Comparison of ENCODE assay signal across 16 cellular contexts in the genomic region with DNA sequence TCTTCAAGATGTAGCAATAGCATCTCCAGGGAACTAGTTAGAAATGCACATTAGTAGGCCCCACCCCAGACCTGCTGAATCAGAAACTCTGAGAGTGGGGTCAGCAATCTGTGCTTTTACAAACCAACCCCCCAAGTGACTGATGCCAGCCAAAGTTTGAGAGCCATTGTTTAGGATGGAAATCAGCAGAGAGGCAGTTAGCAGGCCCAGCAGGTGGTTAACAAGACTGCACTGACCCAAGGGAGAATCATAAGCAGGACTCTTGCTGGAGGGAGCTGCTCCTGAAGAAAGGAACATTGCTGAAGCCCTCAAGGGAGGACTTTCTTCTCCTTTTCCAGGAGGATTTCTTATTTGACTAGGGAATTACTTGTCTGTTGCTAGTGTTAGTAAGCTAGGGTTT.
DNase-seq lines count a peak whose midpoint lies in the region; ATAC-seq and TF ChIP-seq lines count a peak whose summit lies in the region.
"Had no signal": no experiment of that assay in that cellular context is flagged by ENCODE, and none has a peak within 500 bp of the region (broad histone marks: within the 10 kb centered on the region; RNA-seq: fewer than 3 reads in every experiment).

No MANE protein-coding gene starts in this region.

- H3K36me3 ChIP-seq in endodermal cell (ENCODE audit: control insufficient read depth, insufficient read depth, low read length): no peaks in the 10 kb centered on the region
- H3K36me3 ChIP-seq: SJCRH30 had no signal

- no peak for TF ChIP-seq CTCF in endodermal cell (conservative IDR thresholded peaks at IDR 0.05)

- peak overlapping the region; percentile 56 for H3K27ac Mint-ChIP-seq in endodermal cell
- H3K27ac Mint-ChIP-seq: CD4-positive, alpha-beta T cell had no signal

- DNase-seq in NCI-H146 (lab: John Stamatoyannopoulos, UW) (peak; percentile 40), NCI-H146 treated with DMSO at 0.1 percent for 48 hours (lab: John Stamatoyannopoulos, UW; ENCODE audit: unreplicated experiment) (no peak), HEK293T (ENCODE audit: extremely low spot score) (peak; percentile 8), endodermal cell (peak; percentile 87), renal cortical epithelial cell (ENCODE audit: low read depth) (peak; percentile 9), GF-D8 (lab: John Stamatoyannopoulos, UW) (no peak)
- DNase-seq: CD4-positive, alpha-beta T cell; DMS79; NCI-H1694; NCI-H2081 treated with DMSO at 0.1 percent for 48 hours; NCI-H226; SJCRH30 had no signal

- no peaks in the 10 kb centered on the region for H3K27me3 ChIP-seq in endodermal cell (ENCODE audit: control insufficient read depth, insufficient read depth, low read length, poor library complexity, severe bottlenecking)
- H3K27me3 ChIP-seq: SJCRH30 had no signal

- no peaks in the 10 kb centered on the region for H3K27me3 Mint-ChIP-seq in endodermal cell (ENCODE audit: insufficient read depth)
- H3K27me3 Mint-ChIP-seq: CD4-positive, alpha-beta T cell had no signal

- peaks cover 28% of the 10 kb centered on the region for H3K4me1 Mint-ChIP-seq in endodermal cell

- no peak overlapping the region for H3K4me3 ChIP-seq in endodermal cell (ENCODE audit: low read length)
- H3K4me3 ChIP-seq: SJCRH30 had no signal

- CTCF ChIA-PET in HEK293T (lab: Yijun Ruan, JAX): no interaction called here

- ATAC-seq in GM19395 (IDR thresholded peaks at IDR 0.05; ENCODE audit: unreplicated experiment) (no peak), GM19035 (IDR thresholded peaks at IDR 0.05; ENCODE audit: unreplicated experiment) (no peak)

- POLR2A ChIA-PET in HEK293T (lab: Yijun Ruan, JAX): interaction anchor here (1.1 kb wide), 1 partner anchor 11 kb away, joined by 5 read pairs; no protein-coding TSS in a partner anchor

- no peak overlapping the region for H3K4me3 Mint-ChIP-seq in endodermal cell
- H3K4me3 Mint-ChIP-seq: CD4-positive, alpha-beta T cell had no signal

- no peak overlapping the region for H3K9ac ChIP-seq in endodermal cell (ENCODE audit: extremely low read depth, low read length, poor library complexity, severe bottlenecking)
- H3K9ac ChIP-seq: KMS-11 had no signal

- no peaks in the 10 kb centered on the region for H3K36me3 Mint-ChIP-seq in endodermal cell (ENCODE audit: low read depth)

- no peaks in the 10 kb centered on the region for H3K9me3 ChIP-seq in endodermal cell (ENCODE audit: control insufficient read depth, low read length)
- H3K9me3 ChIP-seq: SJCRH30 had no signal

- H3K27ac ChIP-seq in endodermal cell (ENCODE audit: low read depth, low read length): no peak overlapping the region
- H3K27ac ChIP-seq: HL-60, KMS-11, SJCRH30 had no signal

- H3K9me3 Mint-ChIP-seq in endodermal cell: no peaks in the 10 kb centered on the region
- H3K9me3 Mint-ChIP-seq: CD4-positive, alpha-beta T cell had no signal

- H3K4me1 ChIP-seq in endodermal cell (ENCODE audit: control insufficient read depth, insufficient read depth, low read length): peaks cover 5% of the 10 kb centered on the region
- H3K4me1 ChIP-seq: SJCRH30 had no signal

TF ChIP-seq in HEK293T, 16 proteins besides CTCF, POLR2A, EP300 and RAD21:
- no peak for TF ChIP-seq FOXA1 (IDR thresholded peaks at IDR 0.05)
- no peak for TF ChIP-seq LEF1 (IDR thresholded peaks at IDR 0.05; ENCODE audit: borderline replicate concordance)
- no peak for TF ChIP-seq TARDBP (IDR thresholded peaks at IDR 0.05)
- TF ChIP-seq PKNOX1 (IDR thresholded peaks at IDR 0.05): no peak
- no peak for TF ChIP-seq BHLHE40 (IDR thresholded peaks at IDR 0.05; ENCODE audit: borderline replicate concordance)
- no peak for TF ChIP-seq ARNT (IDR thresholded peaks at IDR 0.05)
- TF ChIP-seq CTBP1 (IDR thresholded peaks at IDR 0.05; ENCODE audit: borderline replicate concordance): no peak
- TF ChIP-seq FOXK2 (IDR thresholded peaks at IDR 0.05): no peak
- no peak for TF ChIP-seq SUZ12 (IDR thresholded peaks at IDR 0.05)
- TF ChIP-seq NFRKB (IDR thresholded peaks at IDR 0.05): no peak
- no peak for TF ChIP-seq HDGF (IDR thresholded peaks at IDR 0.05; ENCODE audit: borderline replicate concordance)
- TF ChIP-seq ZNF384 (IDR thresholded peaks at IDR 0.05): no peak
- TF ChIP-seq SP1 (IDR thresholded peaks at IDR 0.05): no peak
- no peak for TF ChIP-seq ELF4 (IDR thresholded peaks at IDR 0.05)
- no peak for TF ChIP-seq FOXM1 (IDR thresholded peaks at IDR 0.05; ENCODE audit: borderline replicate concordance)
- no peak for TF ChIP-seq L3MBTL2 (conservative IDR thresholded peaks at IDR 0.05)

Comparison
In these comparisons a context has a peak if more than half of its experiments do, and no peak if none do; other contexts are left out.
1. DNase-seq: peak in NCI-H146 (single experiment), HEK293T (single experiment), endodermal cell (single experiment) and renal cortical epithelial cell (single experiment); none in NCI-H146 treated with DMSO at 0.1 percent for 48 hours (single experiment) and GF-D8 (single experiment).